In the genomic region with DNA sequence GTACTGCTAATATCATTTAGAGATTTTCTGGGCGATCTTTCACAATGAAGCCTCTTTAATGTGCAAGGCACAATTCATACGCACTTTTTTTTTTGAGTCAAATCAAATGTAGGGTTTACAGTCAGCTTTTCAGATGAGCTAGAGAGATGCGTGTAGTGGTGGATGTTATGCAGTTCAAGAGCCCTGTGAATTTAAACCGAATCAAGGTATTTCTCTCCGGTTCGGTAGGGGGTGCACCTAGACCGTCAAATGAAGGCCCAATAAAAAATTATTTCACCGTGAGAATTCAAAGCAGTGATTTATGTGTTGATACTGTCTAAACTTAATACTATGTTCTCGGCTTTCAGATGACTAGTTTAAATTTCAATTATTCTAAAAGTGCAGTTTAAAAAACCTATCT, we compare ENCODE assay signal across 9 cellular contexts. TPM values are rescaled to one million over a fixed set of nuclear protein-coding genes. Genes with fewer than 3 reads are reported as not detected.
DNase-seq lines count a peak whose midpoint lies in the region; ATAC-seq, FAIRE-seq and TF ChIP-seq lines count a peak whose summit lies in the region.
"Had no signal": no experiment of that assay in that cellular context is flagged by ENCODE, and none has a peak within 500 bp of the region (broad histone marks: within the 10 kb centered on the region; RNA-seq: fewer than 3 reads in every experiment).

No MANE protein-coding gene starts in this region.

- H3K36me3 Mint-ChIP-seq in brain (no peaks in the 10 kb centered on the region), nephron progenitor cell (ENCODE audit: low read depth) (no peaks in the 10 kb centered on the region)
- H3K36me3 Mint-ChIP-seq: memory B cell had no signal

- peaks cover 0 to 3% (median 0%) of the 10 kb centered on the region in 5 experiments for H3K9me3 Mint-ChIP-seq in brain
- H3K9me3 Mint-ChIP-seq in nephron progenitor cell = peaks cover 4% of the 10 kb centered on the region
- H3K9me3 Mint-ChIP-seq: memory B cell had no signal

- DNase-seq in GM13976 (ENCODE audit: low spot score) (peak; percentile 37), NCI-H1092 treated with DMSO at 0.1 percent for 48 hours (lab: John Stamatoyannopoulos, UW) (peak; percentile 48), nephron progenitor cell (no peak), GM12892 (ENCODE audit: insufficient read length) (no peak), NCI-H226 (no peak)

- in situ Hi-C loops in GM13976 (cut with MboI; ENCODE audit: low sequenced_read_pairs, unreplicated experiment) = no loop called here

- peaks cover 5% of the 10 kb centered on the region for H3K27me3 Mint-ChIP-seq in brain
- peaks cover 31% of the 10 kb centered on the region for H3K27me3 Mint-ChIP-seq in nephron progenitor cell (ENCODE audit: low read depth, poor library complexity)

- no peak for FAIRE-seq in GM12892 (lab: Jason Lieb, UNC)

- peaks cover 7% of the 10 kb centered on the region for H3K4me1 Mint-ChIP-seq in brain
- peaks cover 8% of the 10 kb centered on the region for H3K4me1 Mint-ChIP-seq in nephron progenitor cell

- peak overlapping the region; percentile 63 to 81 (median 79) for H3K4me3 Mint-ChIP-seq in brain
- peak overlapping the region; percentile 74 for H3K4me3 Mint-ChIP-seq in nephron progenitor cell

- TF ChIP-seq CTCF in GM13976 (IDR thresholded peaks at IDR 0.05; ENCODE audit: borderline replicate concordance, control extremely low read depth, extremely low read depth, insufficient read depth, missing control alignments) (peak; percentile 14), brain (conservative IDR thresholded peaks at IDR 0.05) (peak; percentile 38 to 65), nephron progenitor cell (IDR thresholded peaks at IDR 0.05) (peak; percentile 23)

- H3K27ac Mint-ChIP-seq in brain (no peak overlapping the region), nephron progenitor cell (no peak overlapping the region)
- H3K27ac Mint-ChIP-seq: memory B cell had no signal

- ATAC-seq in HG02884 (IDR thresholded peaks at IDR 0.05; ENCODE audit: unreplicated experiment) (no peak), HG03457 (IDR thresholded peaks at IDR 0.05; ENCODE audit: unreplicated experiment) (no peak)

- TF ChIP-seq POLR2A in GM12892 (IDR thresholded peaks at IDR 0.05; ENCODE audit: low read depth, low read length) = no peak

RNA-seq across cellular contexts. Expression of gene PTH2R, which starts 1.1 kb away (rescaled TPM):
- polyA plus RNA-seq in brain (ENCODE audit: insufficient read depth, low read depth, low replicate concordance) = 0.37 TPM
- polyA plus RNA-seq in GM12892 (2012; ENCODE audit: missing spikeins) = not detected

Comparison
In these comparisons a context has a peak if more than half of its experiments do, and no peak if none do; other contexts are left out.
1. DNase-seq: peak in GM13976 (single experiment) and NCI-H1092 treated with DMSO at 0.1 percent for 48 hours (single experiment); none in nephron progenitor cell (single experiment), GM12892 (single experiment) and NCI-H226 (single experiment).
2. Peak in every context shown above with its lines, with median percentiles within 50 percentile points of each other: CTCF ChIP-seq.